In genomic region chr2:88136817-88137216, GRCh38 we compare ENCODE assay signal across 1 cellular context.
TF ChIP-seq lines count a peak whose summit lies in the region.

No MANE protein-coding gene starts in this region.

TF ChIP-seq in HepG2, 621 proteins besides CTCF, POLR2A, EP300 and RAD21 (continued from another document and continues in another):
- no peak for TF ChIP-seq CSRNP1 (CRISPR knock-in tag; IDR thresholded peaks at IDR 0.05)
- TF ChIP-seq ZNF274 (CRISPR knock-in tag; IDR thresholded peaks at IDR 0.05): no peak
- no peak for TF ChIP-seq PHF8 (CRISPR knock-in tag; IDR thresholded peaks at IDR 0.05)
- no peak for TF ChIP-seq MTA3 (CRISPR knock-in tag; IDR thresholded peaks at IDR 0.05)
- TF ChIP-seq ZNF549 (CRISPR knock-in tag; IDR thresholded peaks at IDR 0.05): no peak
- TF ChIP-seq ZNF746 (CRISPR knock-in tag; IDR thresholded peaks at IDR 0.05): no peak
- no peak for TF ChIP-seq NR0B2 (CRISPR knock-in tag; IDR thresholded peaks at IDR 0.05)
- TF ChIP-seq PLSCR1 (CRISPR knock-in tag; IDR thresholded peaks at IDR 0.05; ENCODE audit: borderline replicate concordance): no peak
- no peak for TF ChIP-seq DZIP1 (CRISPR knock-in tag; IDR thresholded peaks at IDR 0.05)
- peak; percentile 21; the same call in 1 of the 2 replicates for TF ChIP-seq NFYC (CRISPR knock-in tag; IDR thresholded peaks at IDR 0.05)
- no peak for TF ChIP-seq ZNF589 (CRISPR knock-in tag; conservative IDR thresholded peaks at IDR 0.05)
- TF ChIP-seq TFDP1 (CRISPR knock-in tag; IDR thresholded peaks at IDR 0.05; ENCODE audit: borderline replicate concordance): peak; percentile 83; the same call in 1 of the 2 replicates
- TF ChIP-seq AFF4 (CRISPR knock-in tag; IDR thresholded peaks at IDR 0.05): no peak
- no peak for TF ChIP-seq ZNF780A (CRISPR knock-in tag; IDR thresholded peaks at IDR 0.05)
- no peak for TF ChIP-seq PRPF4 (IDR thresholded peaks at IDR 0.05; ENCODE audit: low read depth, low read length, poor library complexity, severe bottlenecking)
- TF ChIP-seq EEA1 (CRISPR knock-in tag; IDR thresholded peaks at IDR 0.05; ENCODE audit: borderline replicate concordance): no peak
- no peak for TF ChIP-seq DDIT3 (CRISPR knock-in tag; IDR thresholded peaks at IDR 0.05)
- no peak for TF ChIP-seq ZNF703 (CRISPR knock-in tag; IDR thresholded peaks at IDR 0.05; ENCODE audit: borderline replicate concordance)
- no peak for TF ChIP-seq FUBP1 (CRISPR knock-in tag; IDR thresholded peaks at IDR 0.05; ENCODE audit: borderline replicate concordance)
- no peak for TF ChIP-seq ZNF839 (CRISPR knock-in tag; IDR thresholded peaks at IDR 0.05; ENCODE audit: borderline replicate concordance)
- TF ChIP-seq PRDM10 (CRISPR knock-in tag; IDR thresholded peaks at IDR 0.05; ENCODE audit: low read depth): peak; percentile 77; the same call in 1 of the 2 replicates
- no peak for TF ChIP-seq ZBTB33 (CRISPR knock-in tag; IDR thresholded peaks at IDR 0.05)
- TF ChIP-seq ZNF260 (CRISPR knock-in tag; IDR thresholded peaks at IDR 0.05; ENCODE audit: borderline replicate concordance, low read depth): no peak
- TF ChIP-seq ZNF510 (CRISPR knock-in tag; IDR thresholded peaks at IDR 0.05; ENCODE audit: low read depth): no peak
- TF ChIP-seq U2AF2 (IDR thresholded peaks at IDR 0.05; ENCODE audit: low read depth, low read length): no peak
- TF ChIP-seq ZBTB25 (CRISPR knock-in tag; IDR thresholded peaks at IDR 0.05): 0 out of 2 replicates have a peak, but pooled peaks have one; percentile 57
- no peak for TF ChIP-seq ZNF747 (CRISPR knock-in tag; IDR thresholded peaks at IDR 0.05; ENCODE audit: borderline replicate concordance)
- TF ChIP-seq THAP7 (CRISPR knock-in tag; IDR thresholded peaks at IDR 0.05): no peak
- no peak for TF ChIP-seq ZNF317 (CRISPR knock-in tag; IDR thresholded peaks at IDR 0.05)
- TF ChIP-seq ZNF558 (CRISPR knock-in tag; IDR thresholded peaks at IDR 0.05; ENCODE audit: borderline replicate concordance): no peak
- TF ChIP-seq ZNF354B (CRISPR knock-in tag; IDR thresholded peaks at IDR 0.05): no peak
- TF ChIP-seq E2F5 (CRISPR knock-in tag; conservative IDR thresholded peaks at IDR 0.05): no peak
